22 cellular contexts compared by ENCODE assay signal in the genomic region with DNA sequence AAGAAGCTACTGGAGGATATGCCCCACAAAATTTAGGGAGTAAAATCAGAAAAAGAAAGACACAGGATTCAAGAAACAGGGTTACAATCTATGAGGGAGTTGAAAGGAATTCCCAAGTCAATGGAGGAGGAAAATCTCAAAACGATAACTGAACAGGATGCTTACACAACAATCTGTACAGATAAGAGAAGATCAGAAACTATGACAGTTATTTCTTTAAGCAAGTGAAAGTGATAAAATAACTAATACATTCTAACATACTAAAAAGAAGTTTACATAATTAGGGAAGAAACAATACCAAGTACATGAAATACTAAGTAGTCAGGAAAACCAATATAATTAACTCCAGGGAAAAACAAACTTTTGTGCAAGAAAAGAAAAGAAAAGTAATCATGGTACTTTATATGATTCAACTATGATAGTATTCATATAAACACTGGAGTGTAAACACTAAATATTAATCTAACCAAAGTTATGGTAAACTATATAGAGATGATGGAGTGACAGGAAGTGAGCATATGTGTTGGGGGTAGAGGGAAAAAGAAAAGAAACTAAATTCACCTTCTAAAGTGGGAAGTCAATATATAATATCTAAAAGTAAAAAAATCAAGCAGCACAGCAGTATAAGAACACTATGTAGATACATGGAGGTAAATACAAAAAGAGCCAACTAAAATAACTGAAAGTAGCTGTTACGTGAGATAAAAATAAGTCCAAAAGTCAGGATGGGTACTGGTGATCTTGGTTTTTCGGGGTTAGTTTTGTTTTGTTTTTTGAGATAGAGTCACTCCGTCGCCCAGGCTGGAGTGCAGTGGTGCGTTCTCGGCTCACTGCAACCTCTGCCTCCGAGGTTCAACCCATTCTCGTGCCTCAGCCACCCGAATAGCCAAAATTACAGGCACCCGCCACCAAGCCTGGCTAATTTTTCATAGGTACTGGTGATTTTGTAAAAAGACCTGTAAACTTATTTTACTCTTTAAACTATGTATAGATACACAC.
A peak's percentile ranks its signal among the peaks of the same experiment; 100 is the strongest.
DNase-seq lines count a peak whose midpoint lies in the region; ATAC-seq, FAIRE-seq and TF ChIP-seq lines count a peak whose summit lies in the region.
"Had no signal": no experiment of that assay in that cellular context is flagged by ENCODE, and none has a peak within 500 bp of the region (broad histone marks: within the 10 kb centered on the region; RNA-seq: fewer than 3 reads in every experiment).

No MANE protein-coding gene starts in this region.

- H3K4me2 ChIP-seq in A549 = no peak overlapping the region

- H3K36me3 Mint-ChIP-seq in activated naive CD4-positive, alpha-beta T cell treated with anti-CD3 and anti-CD28 coated beads, Interleukin-2, amount 50 U/mL, for 72 hours = no peaks in the 10 kb centered on the region
- H3K36me3 Mint-ChIP-seq: CD4-positive, alpha-beta memory T cell had no signal

- H3K9me3 Mint-ChIP-seq in activated naive CD4-positive, alpha-beta T cell treated with anti-CD3 and anti-CD28 coated beads, Interleukin-2, amount 50 U/mL, for 72 hours = no peaks in the 10 kb centered on the region
- H3K9me3 Mint-ChIP-seq: HFFc6 had no signal

- no peak overlapping the region for H3K27ac Mint-ChIP-seq in activated naive CD4-positive, alpha-beta T cell treated with anti-CD3 and anti-CD28 coated beads, Interleukin-2, amount 50 U/mL, for 72 hours
- H3K27ac Mint-ChIP-seq: HFFc6 had no signal

- no peak for TF ChIP-seq CTCF in A549 (IDR thresholded peaks at IDR 0.05)

- CTCF ChIA-PET in A549 (lab: Yijun Ruan, JAX) = no interaction called here

- POLR2A ChIA-PET in A549 (lab: Yijun Ruan, JAX) = no interaction called here

- no peak overlapping the region for H3K4me3 ChIP-seq in A549
- H3K4me3 ChIP-seq: GM23248 had no signal

- TF ChIP-seq RAD21 in A549 (conservative IDR thresholded peaks at IDR 0.05 in 1 of 2, IDR thresholded peaks at IDR 0.05 in 1 of 2) = no peak

- 41% methylated on average over 11 of the region's 11 CpGs for WGBS in A549 (ENCODE audit: missing lambda C conversion rate)

- H3K27ac ChIP-seq in A549 = no peak overlapping the region
- H3K27ac ChIP-seq: GM23248 had no signal

- H3K4me1 ChIP-seq in A549 = no peaks in the 10 kb centered on the region

- DNase-seq in A549 (ENCODE audit: low read depth in 1 of 2, low spot score in 1 of 2) (no peak), superior temporal gyrus (ENCODE audit: extremely low spot score) (no peak)
- no peak for DNase-seq in activated naive CD4-positive, alpha-beta T cell treated with anti-CD3 and anti-CD28 coated beads, Interleukin-2, amount 50 U/mL, for 72 hours (ENCODE audit: low spot score in 2 of 2)
- DNase-seq: 8988T; C1 segment of cervical spinal cord; Calu3; CD4-positive, alpha-beta memory T cell; COR-L47; DMS53; DMS79 treated with DMSO at 0.1 percent for 48 hours; GF-D8; GM23248; H7; HFFc6 had no signal

- no peak for TF ChIP-seq EP300 in A549 (IDR thresholded peaks at IDR 0.05)

- ATAC-seq in A549 = no peak
- peak; percentile 62 for ATAC-seq in GM18907 (IDR thresholded peaks at IDR 0.05; ENCODE audit: unreplicated experiment)
- ATAC-seq in HG03432 (IDR thresholded peaks at IDR 0.05; ENCODE audit: unreplicated experiment) = peak; percentile 62
- ATAC-seq in activated naive CD4-positive, alpha-beta T cell treated with anti-CD3 and anti-CD28 coated beads, Interleukin-2, amount 50 U/mL, for 72 hours = no peak
- no peak for ATAC-seq in HG02970 (IDR thresholded peaks at IDR 0.05; ENCODE audit: low FRiP score, unreplicated experiment)
- ATAC-seq: HCT116 had no signal

- H3K9me3 ChIP-seq in A549 = no peaks in the 10 kb centered on the region

- TF ChIP-seq POLR2A in A549 (IDR thresholded peaks at IDR 0.05; ENCODE audit: low read length) = no peak

- FAIRE-seq in A549 (lab: Jason Lieb, UNC) = peak; percentile 23
- FAIRE-seq: GM12891, GM18507, GM19239, H1 had no signal

TF ChIP-seq in A549, 52 proteins besides CTCF, POLR2A, EP300 and RAD21:
- TF ChIP-seq HOXA7 (CRISPR knock-in tag; IDR thresholded peaks at IDR 0.05) (no peak), ZSCAN20 (CRISPR knock-in tag; IDR thresholded peaks at IDR 0.05) (no peak), NPAS2 (CRISPR knock-in tag; IDR thresholded peaks at IDR 0.05; ENCODE audit: borderline replicate concordance) (no peak), ELK1 (IDR thresholded peaks at IDR 0.05; ENCODE audit: low read depth, low read length) (no peak), ZFP36 (IDR thresholded peaks at IDR 0.05; ENCODE audit: borderline replicate concordance, partially characterized antibody) (no peak), TP53 (CRISPR knock-in tag; IDR thresholded peaks at IDR 0.05) (no peak), KDM1A (IDR thresholded peaks at IDR 0.05; ENCODE audit: low read depth) (no peak)

Comparison
In these comparisons a context has a peak if more than half of its experiments do, and no peak if none do; other contexts are left out.
1. ATAC-seq: peak in GM18907 (single experiment) and HG03432 (single experiment); none in A549 (0 of 2), activated naive CD4-positive, alpha-beta T cell treated with anti-CD3 and anti-CD28 coated beads, Interleukin-2, amount 50 U/mL, for 72 hours (0 of 2) and HG02970 (single experiment).